10 cellular contexts compared by ENCODE assay signal in genomic region chr12:104524026-104524425, GRCh38.
DNase-seq lines count a peak whose midpoint lies in the region; ATAC-seq and TF ChIP-seq lines count a peak whose summit lies in the region.
"Had no signal": no experiment of that assay in that cellular context is flagged by ENCODE, and none has a peak within 500 bp of the region (broad histone marks: within the 10 kb centered on the region; RNA-seq: fewer than 3 reads in every experiment).

No MANE protein-coding gene starts in this region.

- ATAC-seq in HG02938 (IDR thresholded peaks at IDR 0.05; ENCODE audit: unreplicated experiment) (no peak), GM21423 (IDR thresholded peaks at IDR 0.05; ENCODE audit: unreplicated experiment) (no peak)

- DNase-seq in AG09319 (ENCODE audit: extremely low read depth, low read depth) = peak; percentile 60
- no peak for DNase-seq in HFFc6
- peak; percentile 75 for DNase-seq in NCI-H774 (lab: John Stamatoyannopoulos, UW)
- peak; percentile 17 for DNase-seq in fibroblast of the conjunctiva (ENCODE audit: low read depth)
- no peak for DNase-seq in ascending aorta (ENCODE audit: low spot score in 2 of 2)
- DNase-seq in posterior vena cava (ENCODE audit: low spot score) = no peak
- DNase-seq: activated T-cell treated with anti-CD3 and anti-CD28 coated beads for 4 hours had no signal

- H3K36me3 ChIP-seq in ascending aorta = no peaks in the 10 kb centered on the region

- no peaks in the 10 kb centered on the region for H3K9me3 ChIP-seq in ascending aorta

- peak overlapping the region; percentile 45; the same call in 1 of the 2 replicates for H3K27ac Mint-ChIP-seq in HFFc6

- no peak overlapping the region for H3K4me3 Mint-ChIP-seq in HFFc6

- H3K27ac ChIP-seq in ascending aorta = no peak overlapping the region
- H3K27ac ChIP-seq: C4-2B had no signal

- no peak for TF ChIP-seq CTCF in AG09319 (IDR thresholded peaks at IDR 0.05; ENCODE audit: low read depth, low read length)
- TF ChIP-seq CTCF in HFFc6 (IDR thresholded peaks at IDR 0.05) = no peak
- no peak for TF ChIP-seq CTCF in ascending aorta (IDR thresholded peaks at IDR 0.05)

- H3K36me3 Mint-ChIP-seq in HFFc6 (ENCODE audit: low read depth) = peaks cover 5% of the 10 kb centered on the region; the same call in 1 of the 2 replicates

- no peak overlapping the region for H3K4me3 ChIP-seq in ascending aorta

- H3K4me1 Mint-ChIP-seq in HFFc6 (ENCODE audit: low read depth) = peaks cover 28% of the 10 kb centered on the region

- H3K27me3 ChIP-seq in ascending aorta = no peaks in the 10 kb centered on the region

- H3K9me3 Mint-ChIP-seq in HFFc6 = no peaks in the 10 kb centered on the region

- H3K27me3 Mint-ChIP-seq in HFFc6 (ENCODE audit: insufficient read depth) = peaks cover 5% of the 10 kb centered on the region; the same call in 1 of the 2 replicates

- intact Hi-C loops in ascending aorta (cut with DNase I) = no loop called here
- intact Hi-C loops in posterior vena cava (cut with DNase I) = no loop called here

- H3K4me1 ChIP-seq in ascending aorta = peaks cover 6 to 48% of the 10 kb centered on the region in 2 donors

Comparison
In these comparisons a context has a peak if more than half of its experiments do, and no peak if none do; other contexts are left out.
1. DNase-seq: peak in AG09319 (single experiment), NCI-H774 (single experiment) and fibroblast of the conjunctiva (single experiment); none in HFFc6 (single experiment), ascending aorta (0 of 2) and posterior vena cava (single experiment).